Comparison of ENCODE assay signal across 2 cellular contexts in the genomic region with DNA sequence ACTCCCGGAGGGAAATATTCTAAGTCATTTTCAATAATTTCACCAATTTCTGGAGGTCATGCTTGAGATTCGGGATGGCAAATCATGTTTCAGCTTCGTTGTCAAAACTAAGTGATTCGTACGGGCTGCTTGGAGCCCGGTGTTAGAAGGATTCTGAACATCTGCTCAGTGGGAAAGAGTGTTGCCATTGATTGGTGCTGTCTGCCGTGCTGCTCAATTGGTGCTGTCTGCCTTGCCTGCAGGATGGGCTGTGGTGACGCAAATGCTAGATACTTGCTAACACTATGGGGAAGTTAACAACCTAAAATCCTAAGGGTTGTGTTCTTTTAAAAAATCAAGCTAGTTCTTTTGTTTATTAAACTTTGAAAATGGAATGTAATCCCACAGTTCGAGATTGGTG.
TF ChIP-seq lines count a peak whose summit lies in the region.

No MANE protein-coding gene starts in this region.

TF ChIP-seq in HEK293T, 16 proteins besides CTCF, POLR2A, EP300 and RAD21:
- TF ChIP-seq ARNT (IDR thresholded peaks at IDR 0.05) (no peak), CTBP1 (IDR thresholded peaks at IDR 0.05; ENCODE audit: borderline replicate concordance) (no peak)

TF ChIP-seq in K562, 482 proteins besides CTCF, POLR2A, EP300 and RAD21 (continues in another document):
- TF ChIP-seq THRAP3 (IDR thresholded peaks at IDR 0.05; ENCODE audit: borderline replicate concordance), result no peak
- TF ChIP-seq ZNF766 (CRISPR knock-in tag; conservative IDR thresholded peaks at IDR 0.05), result no peak
- TF ChIP-seq, protein P1, sequence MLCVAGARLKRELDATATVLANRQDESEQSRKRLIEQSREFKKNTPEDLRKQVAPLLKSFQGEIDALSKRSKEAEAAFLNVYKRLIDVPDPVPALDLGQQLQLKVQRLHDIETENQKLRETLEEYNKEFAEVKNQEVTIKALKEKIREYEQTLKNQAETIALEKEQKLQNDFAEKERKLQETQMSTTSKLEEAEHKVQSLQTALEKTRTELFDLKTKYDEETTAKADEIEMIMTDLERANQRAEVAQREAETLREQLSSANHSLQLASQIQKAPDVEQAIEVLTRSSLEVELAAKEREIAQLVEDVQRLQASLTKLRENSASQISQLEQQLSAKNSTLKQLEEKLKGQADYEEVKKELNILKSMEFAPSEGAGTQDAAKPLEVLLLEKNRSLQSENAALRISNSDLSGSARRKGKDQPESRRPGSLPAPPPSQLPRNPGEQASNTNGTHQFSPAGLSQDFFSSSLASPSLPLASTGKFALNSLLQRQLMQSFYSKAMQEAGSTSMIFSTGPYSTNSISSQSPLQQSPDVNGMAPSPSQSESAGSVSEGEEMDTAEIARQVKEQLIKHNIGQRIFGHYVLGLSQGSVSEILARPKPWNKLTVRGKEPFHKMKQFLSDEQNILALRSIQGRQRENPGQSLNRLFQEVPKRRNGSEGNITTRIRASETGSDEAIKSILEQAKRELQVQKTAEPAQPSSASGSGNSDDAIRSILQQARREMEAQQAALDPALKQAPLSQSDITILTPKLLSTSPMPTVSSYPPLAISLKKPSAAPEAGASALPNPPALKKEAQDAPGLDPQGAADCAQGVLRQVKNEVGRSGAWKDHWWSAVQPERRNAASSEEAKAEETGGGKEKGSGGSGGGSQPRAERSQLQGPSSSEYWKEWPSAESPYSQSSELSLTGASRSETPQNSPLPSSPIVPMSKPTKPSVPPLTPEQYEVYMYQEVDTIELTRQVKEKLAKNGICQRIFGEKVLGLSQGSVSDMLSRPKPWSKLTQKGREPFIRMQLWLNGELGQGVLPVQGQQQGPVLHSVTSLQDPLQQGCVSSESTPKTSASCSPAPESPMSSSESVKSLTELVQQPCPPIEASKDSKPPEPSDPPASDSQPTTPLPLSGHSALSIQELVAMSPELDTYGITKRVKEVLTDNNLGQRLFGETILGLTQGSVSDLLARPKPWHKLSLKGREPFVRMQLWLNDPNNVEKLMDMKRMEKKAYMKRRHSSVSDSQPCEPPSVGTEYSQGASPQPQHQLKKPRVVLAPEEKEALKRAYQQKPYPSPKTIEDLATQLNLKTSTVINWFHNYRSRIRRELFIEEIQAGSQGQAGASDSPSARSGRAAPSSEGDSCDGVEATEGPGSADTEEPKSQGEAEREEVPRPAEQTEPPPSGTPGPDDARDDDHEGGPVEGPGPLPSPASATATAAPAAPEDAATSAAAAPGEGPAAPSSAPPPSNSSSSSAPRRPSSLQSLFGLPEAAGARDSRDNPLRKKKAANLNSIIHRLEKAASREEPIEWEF (CRISPR knock-in tag; IDR thresholded peaks at IDR 0.05), result no peak
- no peak for TF ChIP-seq KDM4B (IDR thresholded peaks at IDR 0.05; ENCODE audit: borderline replicate concordance in 2 of 2, low read depth in 1 of 2)
- TF ChIP-seq ZBTB17 (CRISPR knock-in tag; IDR thresholded peaks at IDR 0.05), result peak; percentile 98
- TF ChIP-seq, protein P2, sequence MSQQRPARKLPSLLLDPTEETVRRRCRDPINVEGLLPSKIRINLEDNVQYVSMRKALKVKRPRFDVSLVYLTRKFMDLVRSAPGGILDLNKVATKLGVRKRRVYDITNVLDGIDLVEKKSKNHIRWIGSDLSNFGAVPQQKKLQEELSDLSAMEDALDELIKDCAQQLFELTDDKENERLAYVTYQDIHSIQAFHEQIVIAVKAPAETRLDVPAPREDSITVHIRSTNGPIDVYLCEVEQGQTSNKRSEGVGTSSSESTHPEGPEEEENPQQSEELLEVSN (IDR thresholded peaks at IDR 0.05; ENCODE audit: borderline replicate concordance in 1 of 2, extremely low read depth in 1 of 2, insufficient read depth in 1 of 2, insufficient read length in 1 of 2, low read depth in 1 of 2, low read length in 1 of 2, poor library complexity in 1 of 2, severe bottlenecking in 1 of 2), result no peak
- TF ChIP-seq RFX7 (CRISPR knock-in tag; IDR thresholded peaks at IDR 0.05), result no peak
- no peak for TF ChIP-seq JUNB (CRISPR knock-in tag; conservative IDR thresholded peaks at IDR 0.05)
- TF ChIP-seq, protein P3, sequence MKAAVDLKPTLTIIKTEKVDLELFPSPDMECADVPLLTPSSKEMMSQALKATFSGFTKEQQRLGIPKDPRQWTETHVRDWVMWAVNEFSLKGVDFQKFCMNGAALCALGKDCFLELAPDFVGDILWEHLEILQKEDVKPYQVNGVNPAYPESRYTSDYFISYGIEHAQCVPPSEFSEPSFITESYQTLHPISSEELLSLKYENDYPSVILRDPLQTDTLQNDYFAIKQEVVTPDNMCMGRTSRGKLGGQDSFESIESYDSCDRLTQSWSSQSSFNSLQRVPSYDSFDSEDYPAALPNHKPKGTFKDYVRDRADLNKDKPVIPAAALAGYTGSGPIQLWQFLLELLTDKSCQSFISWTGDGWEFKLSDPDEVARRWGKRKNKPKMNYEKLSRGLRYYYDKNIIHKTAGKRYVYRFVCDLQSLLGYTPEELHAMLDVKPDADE (conservative IDR thresholded peaks at IDR 0.05; ENCODE audit: control insufficient read depth, low read depth, low read length), result no peak
- TF ChIP-seq ATF1 (CRISPR knock-in tag; IDR thresholded peaks at IDR 0.05), result no peak
- 0 out of 2 replicates have a peak, but pooled peaks have one; percentile 12 for TF ChIP-seq ATF1 (tag; IDR thresholded peaks at IDR 0.05)
- TF ChIP-seq, protein P4, sequence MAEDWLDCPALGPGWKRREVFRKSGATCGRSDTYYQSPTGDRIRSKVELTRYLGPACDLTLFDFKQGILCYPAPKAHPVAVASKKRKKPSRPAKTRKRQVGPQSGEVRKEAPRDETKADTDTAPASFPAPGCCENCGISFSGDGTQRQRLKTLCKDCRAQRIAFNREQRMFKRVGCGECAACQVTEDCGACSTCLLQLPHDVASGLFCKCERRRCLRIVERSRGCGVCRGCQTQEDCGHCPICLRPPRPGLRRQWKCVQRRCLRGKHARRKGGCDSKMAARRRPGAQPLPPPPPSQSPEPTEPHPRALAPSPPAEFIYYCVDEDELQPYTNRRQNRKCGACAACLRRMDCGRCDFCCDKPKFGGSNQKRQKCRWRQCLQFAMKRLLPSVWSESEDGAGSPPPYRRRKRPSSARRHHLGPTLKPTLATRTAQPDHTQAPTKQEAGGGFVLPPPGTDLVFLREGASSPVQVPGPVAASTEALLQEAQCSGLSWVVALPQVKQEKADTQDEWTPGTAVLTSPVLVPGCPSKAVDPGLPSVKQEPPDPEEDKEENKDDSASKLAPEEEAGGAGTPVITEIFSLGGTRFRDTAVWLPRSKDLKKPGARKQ (CRISPR knock-in tag; IDR thresholded peaks at IDR 0.05), result no peak
- TF ChIP-seq, protein P5, sequence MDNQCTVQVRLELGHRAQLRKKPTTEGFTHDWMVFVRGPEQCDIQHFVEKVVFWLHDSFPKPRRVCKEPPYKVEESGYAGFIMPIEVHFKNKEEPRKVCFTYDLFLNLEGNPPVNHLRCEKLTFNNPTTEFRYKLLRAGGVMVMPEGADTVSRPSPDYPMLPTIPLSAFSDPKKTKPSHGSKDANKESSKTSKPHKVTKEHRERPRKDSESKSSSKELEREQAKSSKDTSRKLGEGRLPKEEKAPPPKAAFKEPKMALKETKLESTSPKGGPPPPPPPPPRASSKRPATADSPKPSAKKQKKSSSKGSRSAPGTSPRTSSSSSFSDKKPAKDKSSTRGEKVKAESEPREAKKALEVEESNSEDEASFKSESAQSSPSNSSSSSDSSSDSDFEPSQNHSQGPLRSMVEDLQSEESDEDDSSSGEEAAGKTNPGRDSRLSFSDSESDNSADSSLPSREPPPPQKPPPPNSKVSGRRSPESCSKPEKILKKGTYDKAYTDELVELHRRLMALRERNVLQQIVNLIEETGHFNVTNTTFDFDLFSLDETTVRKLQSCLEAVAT (IDR thresholded peaks at IDR 0.05), result peak in 1 of 2 experiments; percentile 100; a peak in 2 of 4 replicates
- no peak for TF ChIP-seq ETV1 (tag; conservative IDR thresholded peaks at IDR 0.05; ENCODE audit: low read depth)
- TF ChIP-seq ZNF316 (IDR thresholded peaks at IDR 0.05), result no peak
- TF ChIP-seq, protein P6, sequence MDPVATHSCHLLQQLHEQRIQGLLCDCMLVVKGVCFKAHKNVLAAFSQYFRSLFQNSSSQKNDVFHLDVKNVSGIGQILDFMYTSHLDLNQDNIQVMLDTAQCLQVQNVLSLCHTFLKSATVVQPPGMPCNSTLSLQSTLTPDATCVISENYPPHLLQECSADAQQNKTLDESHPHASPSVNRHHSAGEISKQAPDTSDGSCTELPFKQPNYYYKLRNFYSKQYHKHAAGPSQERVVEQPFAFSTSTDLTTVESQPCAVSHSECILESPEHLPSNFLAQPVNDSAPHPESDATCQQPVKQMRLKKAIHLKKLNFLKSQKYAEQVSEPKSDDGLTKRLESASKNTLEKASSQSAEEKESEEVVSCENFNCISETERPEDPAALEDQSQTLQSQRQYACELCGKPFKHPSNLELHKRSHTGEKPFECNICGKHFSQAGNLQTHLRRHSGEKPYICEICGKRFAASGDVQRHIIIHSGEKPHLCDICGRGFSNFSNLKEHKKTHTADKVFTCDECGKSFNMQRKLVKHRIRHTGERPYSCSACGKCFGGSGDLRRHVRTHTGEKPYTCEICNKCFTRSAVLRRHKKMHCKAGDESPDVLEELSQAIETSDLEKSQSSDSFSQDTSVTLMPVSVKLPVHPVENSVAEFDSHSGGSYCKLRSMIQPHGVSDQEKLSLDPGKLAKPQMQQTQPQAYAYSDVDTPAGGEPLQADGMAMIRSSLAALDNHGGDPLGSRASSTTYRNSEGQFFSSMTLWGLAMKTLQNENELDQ (CRISPR knock-in tag; IDR thresholded peaks at IDR 0.05; ENCODE audit: borderline replicate concordance), result no peak
- TF ChIP-seq, protein P7, sequence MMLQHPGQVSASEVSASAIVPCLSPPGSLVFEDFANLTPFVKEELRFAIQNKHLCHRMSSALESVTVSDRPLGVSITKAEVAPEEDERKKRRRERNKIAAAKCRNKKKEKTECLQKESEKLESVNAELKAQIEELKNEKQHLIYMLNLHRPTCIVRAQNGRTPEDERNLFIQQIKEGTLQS (IDR thresholded peaks at IDR 0.05), result peak; percentile 31; the same call in 1 of the 2 replicates
- TF ChIP-seq, protein P7 (CRISPR knock-in tag; conservative IDR thresholded peaks at IDR 0.05), result no peak
- TF ChIP-seq, protein P8, sequence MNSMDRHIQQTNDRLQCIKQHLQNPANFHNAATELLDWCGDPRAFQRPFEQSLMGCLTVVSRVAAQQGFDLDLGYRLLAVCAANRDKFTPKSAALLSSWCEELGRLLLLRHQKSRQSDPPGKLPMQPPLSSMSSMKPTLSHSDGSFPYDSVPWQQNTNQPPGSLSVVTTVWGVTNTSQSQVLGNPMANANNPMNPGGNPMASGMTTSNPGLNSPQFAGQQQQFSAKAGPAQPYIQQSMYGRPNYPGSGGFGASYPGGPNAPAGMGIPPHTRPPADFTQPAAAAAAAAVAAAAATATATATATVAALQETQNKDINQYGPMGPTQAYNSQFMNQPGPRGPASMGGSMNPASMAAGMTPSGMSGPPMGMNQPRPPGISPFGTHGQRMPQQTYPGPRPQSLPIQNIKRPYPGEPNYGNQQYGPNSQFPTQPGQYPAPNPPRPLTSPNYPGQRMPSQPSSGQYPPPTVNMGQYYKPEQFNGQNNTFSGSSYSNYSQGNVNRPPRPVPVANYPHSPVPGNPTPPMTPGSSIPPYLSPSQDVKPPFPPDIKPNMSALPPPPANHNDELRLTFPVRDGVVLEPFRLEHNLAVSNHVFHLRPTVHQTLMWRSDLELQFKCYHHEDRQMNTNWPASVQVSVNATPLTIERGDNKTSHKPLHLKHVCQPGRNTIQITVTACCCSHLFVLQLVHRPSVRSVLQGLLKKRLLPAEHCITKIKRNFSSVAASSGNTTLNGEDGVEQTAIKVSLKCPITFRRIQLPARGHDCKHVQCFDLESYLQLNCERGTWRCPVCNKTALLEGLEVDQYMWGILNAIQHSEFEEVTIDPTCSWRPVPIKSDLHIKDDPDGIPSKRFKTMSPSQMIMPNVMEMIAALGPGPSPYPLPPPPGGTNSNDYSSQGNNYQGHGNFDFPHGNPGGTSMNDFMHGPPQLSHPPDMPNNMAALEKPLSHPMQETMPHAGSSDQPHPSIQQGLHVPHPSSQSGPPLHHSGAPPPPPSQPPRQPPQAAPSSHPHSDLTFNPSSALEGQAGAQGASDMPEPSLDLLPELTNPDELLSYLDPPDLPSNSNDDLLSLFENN (IDR thresholded peaks at IDR 0.05; ENCODE audit: low read depth in 2 of 2, low read length in 2 of 2), result peak in 1 of 2 experiments; percentile 89; a peak in 2 of 4 replicates
- TF ChIP-seq, protein P9, sequence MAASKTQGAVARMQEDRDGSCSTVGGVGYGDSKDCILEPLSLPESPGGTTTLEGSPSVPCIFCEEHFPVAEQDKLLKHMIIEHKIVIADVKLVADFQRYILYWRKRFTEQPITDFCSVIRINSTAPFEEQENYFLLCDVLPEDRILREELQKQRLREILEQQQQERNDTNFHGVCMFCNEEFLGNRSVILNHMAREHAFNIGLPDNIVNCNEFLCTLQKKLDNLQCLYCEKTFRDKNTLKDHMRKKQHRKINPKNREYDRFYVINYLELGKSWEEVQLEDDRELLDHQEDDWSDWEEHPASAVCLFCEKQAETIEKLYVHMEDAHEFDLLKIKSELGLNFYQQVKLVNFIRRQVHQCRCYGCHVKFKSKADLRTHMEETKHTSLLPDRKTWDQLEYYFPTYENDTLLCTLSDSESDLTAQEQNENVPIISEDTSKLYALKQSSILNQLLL (CRISPR knock-in tag; IDR thresholded peaks at IDR 0.05; ENCODE audit: borderline replicate concordance), result no peak
- no peak for TF ChIP-seq PPARD (CRISPR knock-in tag; IDR thresholded peaks at IDR 0.05)
- TF ChIP-seq HEY1 (CRISPR knock-in tag; IDR thresholded peaks at IDR 0.05; ENCODE audit: borderline replicate concordance), result no peak
- TF ChIP-seq, protein P10, sequence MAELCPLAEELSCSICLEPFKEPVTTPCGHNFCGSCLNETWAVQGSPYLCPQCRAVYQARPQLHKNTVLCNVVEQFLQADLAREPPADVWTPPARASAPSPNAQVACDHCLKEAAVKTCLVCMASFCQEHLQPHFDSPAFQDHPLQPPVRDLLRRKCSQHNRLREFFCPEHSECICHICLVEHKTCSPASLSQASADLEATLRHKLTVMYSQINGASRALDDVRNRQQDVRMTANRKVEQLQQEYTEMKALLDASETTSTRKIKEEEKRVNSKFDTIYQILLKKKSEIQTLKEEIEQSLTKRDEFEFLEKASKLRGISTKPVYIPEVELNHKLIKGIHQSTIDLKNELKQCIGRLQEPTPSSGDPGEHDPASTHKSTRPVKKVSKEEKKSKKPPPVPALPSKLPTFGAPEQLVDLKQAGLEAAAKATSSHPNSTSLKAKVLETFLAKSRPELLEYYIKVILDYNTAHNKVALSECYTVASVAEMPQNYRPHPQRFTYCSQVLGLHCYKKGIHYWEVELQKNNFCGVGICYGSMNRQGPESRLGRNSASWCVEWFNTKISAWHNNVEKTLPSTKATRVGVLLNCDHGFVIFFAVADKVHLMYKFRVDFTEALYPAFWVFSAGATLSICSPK (IDR thresholded peaks at IDR 0.05; ENCODE audit: borderline replicate concordance), result no peak
- TF ChIP-seq, protein P11, sequence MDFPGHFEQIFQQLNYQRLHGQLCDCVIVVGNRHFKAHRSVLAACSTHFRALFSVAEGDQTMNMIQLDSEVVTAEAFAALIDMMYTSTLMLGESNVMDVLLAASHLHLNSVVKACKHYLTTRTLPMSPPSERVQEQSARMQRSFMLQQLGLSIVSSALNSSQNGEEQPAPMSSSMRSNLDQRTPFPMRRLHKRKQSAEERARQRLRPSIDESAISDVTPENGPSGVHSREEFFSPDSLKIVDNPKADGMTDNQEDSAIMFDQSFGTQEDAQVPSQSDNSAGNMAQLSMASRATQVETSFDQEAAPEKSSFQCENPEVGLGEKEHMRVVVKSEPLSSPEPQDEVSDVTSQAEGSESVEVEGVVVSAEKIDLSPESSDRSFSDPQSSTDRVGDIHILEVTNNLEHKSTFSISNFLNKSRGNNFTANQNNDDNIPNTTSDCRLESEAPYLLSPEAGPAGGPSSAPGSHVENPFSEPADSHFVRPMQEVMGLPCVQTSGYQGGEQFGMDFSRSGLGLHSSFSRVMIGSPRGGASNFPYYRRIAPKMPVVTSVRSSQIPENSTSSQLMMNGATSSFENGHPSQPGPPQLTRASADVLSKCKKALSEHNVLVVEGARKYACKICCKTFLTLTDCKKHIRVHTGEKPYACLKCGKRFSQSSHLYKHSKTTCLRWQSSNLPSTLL (IDR thresholded peaks at IDR 0.05), result no peak
- TF ChIP-seq SAP30 (IDR thresholded peaks at IDR 0.05; ENCODE audit: borderline replicate concordance, insufficient read depth, low read depth, low read length, poor library complexity, severe bottlenecking), result no peak
- TF ChIP-seq ZNF121 (CRISPR knock-in tag; conservative IDR thresholded peaks at IDR 0.05), result no peak
